In genomic region chr12:51424094-51424661, GRCh38 we compare ENCODE assay signal across 8 cellular contexts. TPM values are rescaled to one million over a fixed set of nuclear protein-coding genes. Genes with fewer than 3 reads are reported as not detected.
DNase-seq lines count a peak whose midpoint lies in the region; ATAC-seq and TF ChIP-seq lines count a peak whose summit lies in the region.

No MANE protein-coding gene starts in this region.

- H3K36me3 ChIP-seq in heart left ventricle (no peaks in the 10 kb centered on the region), adipocyte (ENCODE audit: control insufficient read depth, insufficient read depth, low read length, severe bottlenecking) (no peaks in the 10 kb centered on the region), mesenchymal stem cell (ENCODE audit: control insufficient read depth in 1 of 2, insufficient read depth in 2 of 2, low read depth in 1 of 2, low read length in 2 of 2) (no peaks in the 10 kb centered on the region)

- TF ChIP-seq POLR2A in heart left ventricle (IDR thresholded peaks at IDR 0.05), result no peak

- H3K4me2 ChIP-seq in mesenchymal stem cell (ENCODE audit: low read length, poor library complexity, severe bottlenecking), result no peak overlapping the region

- H3K27me3 Mint-ChIP-seq in type B pancreatic cell, result peaks cover 5% of the 10 kb centered on the region

- H2BK15ac ChIP-seq in mesenchymal stem cell (ENCODE audit: low read depth, poor library complexity, severe bottlenecking), result no peak overlapping the region

- H3K9ac ChIP-seq in adipocyte (ENCODE audit: low read length) (no peak overlapping the region), mesenchymal stem cell (ENCODE audit: low read length) (no peak overlapping the region)

- H3K79me1 ChIP-seq in mesenchymal stem cell (replicated peaks; ENCODE audit: low read length, poor library complexity, severe bottlenecking), result no peaks in the 10 kb centered on the region

- H3K23ac ChIP-seq in mesenchymal stem cell (ENCODE audit: low read length in 2 of 2), result no peak overlapping the region

- H3K4me1 ChIP-seq in heart left ventricle (peaks cover 0 to 12% (median 9%) of the 10 kb centered on the region in 12 donors), adipocyte (ENCODE audit: control insufficient read depth, insufficient read depth, low read length) (no peaks in the 10 kb centered on the region), mesenchymal stem cell (ENCODE audit: control insufficient read depth, insufficient read depth, low read depth, low read length) (peaks cover 9% of the 10 kb centered on the region)

- ATAC-seq in heart left ventricle (no peak), Right ventricle myocardium inferior (no peak), GM19035 (IDR thresholded peaks at IDR 0.05; ENCODE audit: unreplicated experiment) (no peak)

- no peak overlapping the region for H3K4ac ChIP-seq in mesenchymal stem cell (ENCODE audit: low read depth in 1 of 2, low read length in 2 of 2)

- H2BK12ac ChIP-seq in mesenchymal stem cell (ENCODE audit: low read length in 2 of 2), result no peak overlapping the region

- H2AK5ac ChIP-seq in mesenchymal stem cell (ENCODE audit: low read length, severe bottlenecking), result no peak overlapping the region

- no peak overlapping the region for H3K14ac ChIP-seq in mesenchymal stem cell (ENCODE audit: low read length in 2 of 2)

- no peak overlapping the region for H2BK120ac ChIP-seq in mesenchymal stem cell (ENCODE audit: low read depth, low read length)

- intact Hi-C loops in heart left ventricle (cut with DNase I) (loop anchor here (2.0 to 10.0 kb wide), 9 partner anchors 107 to 561 kb away; a partner anchor contains a TSS), Right ventricle myocardium inferior (cut with DNase I) (loop anchor here (5.0 kb wide), 2 partner anchors 398 to 453 kb away; no protein-coding TSS in a partner anchor)

- H2AFZ ChIP-seq in mesenchymal stem cell (ENCODE audit: low read depth, low read length), result no peak overlapping the region

- DNase-seq in heart left ventricle (no peak), Right ventricle myocardium inferior (ENCODE audit: missing footprints) (no peak), adipocyte (ENCODE audit: low read depth) (no peak), mesenchymal stem cell (peak; percentile 9), type B pancreatic cell (ENCODE audit: extremely low spot score, unreplicated experiment) (no peak), GDM1 (lab: John Stamatoyannopoulos, UW) (no peak), LoVo (ENCODE audit: low spot score) (no peak)

- no peak overlapping the region for H4K8ac ChIP-seq in mesenchymal stem cell (ENCODE audit: low read length)

- no peak for TF ChIP-seq CTCF in heart left ventricle (IDR thresholded peaks at IDR 0.05)
- TF ChIP-seq CTCF in type B pancreatic cell (conservative IDR thresholded peaks at IDR 0.05), result no peak

- H3K27me3 ChIP-seq in heart left ventricle (peaks cover 0 to 17% (median 0%) of the 10 kb centered on the region in 9 donors), adipocyte (replicated peaks; ENCODE audit: control insufficient read depth, insufficient read depth, low read length) (no peaks in the 10 kb centered on the region), mesenchymal stem cell (ENCODE audit: control insufficient read depth in 1 of 2, insufficient read depth in 1 of 2, low read length in 2 of 2) (peaks cover 15 to 36% of the 10 kb centered on the region in 2 experiments)

- H3K9me3 ChIP-seq in heart left ventricle (no peaks in the 10 kb centered on the region), adipocyte (ENCODE audit: control insufficient read depth, low read length) (no peaks in the 10 kb centered on the region), mesenchymal stem cell (ENCODE audit: control insufficient read depth, low read length) (no peaks in the 10 kb centered on the region)

- peak overlapping the region; percentile 12 for H3K27ac Mint-ChIP-seq in type B pancreatic cell

- WGBS in heart left ventricle, 4 donors, result 25 to 33% (median 30%) methylated on average over 10 of the region's 10 CpGs
- WGBS in mesenchymal stem cell, result 54% methylated on average over 9 of the region's 10 CpGs

- no peaks in the 10 kb centered on the region for H3K36me3 Mint-ChIP-seq in type B pancreatic cell

- H3K27ac ChIP-seq in heart left ventricle (no peak overlapping the region), mesenchymal stem cell (ENCODE audit: low read length, poor library complexity, severe bottlenecking) (no peak overlapping the region)

- H3K4me1 Mint-ChIP-seq in type B pancreatic cell (ENCODE audit: unreplicated experiment), result peaks cover 15% of the 10 kb centered on the region

- H3K9me3 Mint-ChIP-seq in type B pancreatic cell, result no peaks in the 10 kb centered on the region

- peak overlapping the region in 10 of 12 donors; percentile 50 to 72 (median 63) for H3K4me3 ChIP-seq in heart left ventricle
- peak overlapping the region; percentile 79 for H3K4me3 ChIP-seq in adipocyte (ENCODE audit: low read length)
- peak overlapping the region in 1 of 2 experiments; percentile 84 for H3K4me3 ChIP-seq in mesenchymal stem cell (ENCODE audit: insufficient read depth in 1 of 2, low read depth in 1 of 2, low read length in 2 of 2)

- H3K18ac ChIP-seq in mesenchymal stem cell (ENCODE audit: low read depth in 1 of 2, low read length in 2 of 2), result no peak overlapping the region

- H4K91ac ChIP-seq in mesenchymal stem cell (ENCODE audit: low read length), result no peak overlapping the region

- peak overlapping the region; percentile 87 for H3K4me3 Mint-ChIP-seq in type B pancreatic cell

- no peak overlapping the region for H2BK5ac ChIP-seq in mesenchymal stem cell (ENCODE audit: low read depth, low read length, poor library complexity, severe bottlenecking)

RNA-seq across cellular contexts. Expression of gene SLC4A8, which starts 0.5 kb away (rescaled TPM):
- 1 to 10 TPM in 2 of 9 donors, under 1 TPM in 7; 0.13 to 3.6 (median 0.56) TPM for total RNA-seq in heart left ventricle
- under 1 TPM; 0.07 to 0.23 TPM for polyA plus RNA-seq in heart left ventricle
- 0.08 TPM for total RNA-seq in Right ventricle myocardium inferior
- polyA plus RNA-seq in mesenchymal stem cell (2013, experiment 1 of 2), result 2.5 TPM
- polyA plus RNA-seq in mesenchymal stem cell (2013, experiment 2 of 2), result 2.2 TPM
- 14.0 and 18.5 TPM in 2 replicates for total RNA-seq in type B pancreatic cell (ENCODE audit: low replicate concordance)

RNA-seq across cellular contexts. Expression of gene GALNT6, which starts 33.0 kb away (rescaled TPM):
- total RNA-seq in heart left ventricle (1 to 10 TPM in 5 of 9 donors, under 1 TPM in 4; 0.62 to 8.0 (median 1.1) TPM), Right ventricle myocardium inferior (1.7 TPM), type B pancreatic cell (ENCODE audit: low replicate concordance) (17.2 and 87.4 TPM in 2 replicates)
- polyA plus RNA-seq in heart left ventricle, result under 1 TPM; 0.08 to 0.71 TPM
- polyA plus RNA-seq in mesenchymal stem cell (2013, experiment 1 of 2), result 20.7 TPM
- 20.7 TPM for polyA plus RNA-seq in mesenchymal stem cell (2013, experiment 2 of 2)
